20 cellular contexts compared by ENCODE assay signal in genomic region chr2:30038419-30038818, GRCh38.
"Had no signal": no experiment of that assay in that cellular context is flagged by ENCODE, and none has a peak within 500 bp of the region (broad histone marks: within the 10 kb centered on the region; RNA-seq: fewer than 3 reads in every experiment).

No MANE protein-coding gene starts in this region.

- H3K27ac ChIP-seq: dorsolateral prefrontal cortex, epithelial cell of prostate, esophagus squamous epithelium, hepatocyte, ovary, right atrium auricular region, sigmoid colon, skin epidermis, stomach, thoracic aorta, transverse colon had no signal

- H3K27me3 ChIP-seq: dorsolateral prefrontal cortex, esophagus squamous epithelium, ovary, right atrium auricular region, sigmoid colon, stomach, transverse colon had no signal

- H3K4me1 ChIP-seq: esophagus squamous epithelium, right atrium auricular region, sigmoid colon, stomach, transverse colon had no signal

- ATAC-seq: natural killer cell had no signal

- DNase-seq: cortex of kidney; dorsolateral prefrontal cortex; effector memory CD4-positive, alpha-beta T cell; esophagus squamous epithelium; foreskin fibroblast; head of caudate nucleus; mucosa of descending colon; natural killer cell; ovary; sigmoid colon; stimulated activated CD4-positive, alpha-beta T cell treated with anti-CD3 and anti-CD28 coated beads, Interleukin-2, amount 100 ng/mL, for 24 hours; stimulated activated naive CD4-positive, alpha-beta T cell; stomach; substantia nigra; transverse colon had no signal
